Comparison of ENCODE assay signal across 26 cellular contexts in the genomic region with DNA sequence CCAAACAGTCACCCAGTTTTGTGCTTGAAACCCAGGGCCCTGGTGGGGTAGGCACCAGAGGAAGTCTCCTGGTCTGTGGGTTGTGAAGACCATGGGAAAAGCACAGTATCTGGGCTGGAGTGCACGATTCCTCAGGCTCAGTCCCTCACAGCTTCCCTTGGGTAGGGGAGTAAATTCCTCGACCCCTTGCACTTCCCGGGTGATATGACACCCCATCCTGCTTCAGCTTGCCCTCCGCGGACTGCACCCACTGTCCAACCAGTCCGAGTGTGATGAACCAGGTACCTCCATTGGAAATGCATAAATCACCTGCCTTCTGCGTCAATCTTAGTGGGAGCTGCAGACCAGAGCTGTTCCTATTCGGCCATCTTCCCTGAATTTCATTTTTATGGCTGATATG.
"Had no signal": no experiment of that assay in that cellular context is flagged by ENCODE, and none has a peak within 500 bp of the region (broad histone marks: within the 10 kb centered on the region; RNA-seq: fewer than 3 reads in every experiment).

No MANE protein-coding gene starts in this region.

- DNase-seq: naive thymus-derived CD8-positive, alpha-beta T cell; nucleus accumbens; pancreas; right lobe of liver; sigmoid colon; small intestine; stimulated activated CD4-positive, alpha-beta T cell treated with anti-CD3 and anti-CD28 coated beads, Interleukin-15, amount 100 ng/mL, for 24 hours; stimulated activated CD4-positive, alpha-beta T cell treated with anti-CD3 and anti-CD28 coated beads, Interleukin-2, amount 100 ng/mL, for 24 hours; stimulated activated CD4-positive, alpha-beta T cell treated with anti-CD3 and anti-CD28 coated beads, Interleukin-2, amount 100 ng/mL, for 48 hours; stimulated activated CD4-positive, alpha-beta T cell treated with anti-CD3 and anti-CD28 coated beads, Interleukin-4, amount 100 ng/mL, for 24 hours; stimulated activated naive B cell treated with anti-CD40 and anti-IgM and Interleukin-4, amounts not matched to agents 10 μg/mL and 1 μg/mL and 100 μg/mL, for 72 hours; stimulated activated naive CD4-positive, alpha-beta T cell treated with Interleukin-2 at 50 U/mL for 16 hours; stomach; thyroid gland; trophoblast cell had no signal

- H3K27ac ChIP-seq: neutrophil, pancreas, prostate gland, right lobe of liver, sigmoid colon, stomach, thoracic aorta, thyroid gland, tibial nerve, upper lobe of left lung, vagina had no signal

- H3K4me3 ChIP-seq: pancreas, prostate gland, right lobe of liver, sigmoid colon, stomach, thoracic aorta, thyroid gland, tibial nerve, upper lobe of left lung, vagina had no signal

- H3K27ac Mint-ChIP-seq: naive thymus-derived CD8-positive, alpha-beta T cell; natural killer cell treated with Interleukin-12 subunit alpha and Interleukin-12 subunit beta and Interleukin-15 and Interleukin-18, amount 100 ng/mL, for 72 hours; stimulated activated effector memory CD8-positive, alpha-beta T cell treated with anti-CD3 and anti-CD28 coated beads, Interleukin-12 subunit alpha, Interleukin-12 subunit beta, amount 100 ng/mL, for 72 hours; stimulated activated naive B cell treated with anti-CD40 and anti-IgM and Interleukin-4, amounts not matched to agents 10 μg/mL and 1 μg/mL and 100 μg/mL, for 72 hours; stimulated activated naive CD8-positive, alpha-beta T cell treated with anti-CD3 and anti-CD28 coated beads, Interleukin-15, Interleukin-2, amounts not matched to agents 100 ng/mL and 50 ng/mL, for 24 hours had no signal

- ATAC-seq: naive thymus-derived CD8-positive, alpha-beta T cell; natural killer cell treated with Interleukin-12 subunit alpha and Interleukin-12 subunit beta and Interleukin-15 and Interleukin-18, amount 100 ng/mL, for 72 hours; pancreas; right cardiac atrium; right lobe of liver; stimulated activated effector memory CD8-positive, alpha-beta T cell treated with anti-CD3 and anti-CD28 coated beads, Interleukin-12 subunit alpha, Interleukin-12 subunit beta, amount 100 ng/mL, for 72 hours; stimulated activated naive B cell treated with anti-CD40 and anti-IgM and Interleukin-4, amounts not matched to agents 10 μg/mL and 1 μg/mL and 100 μg/mL, for 72 hours had no signal

- H3K27me3 Mint-ChIP-seq: natural killer cell treated with Interleukin-12 subunit alpha and Interleukin-12 subunit beta and Interleukin-15 and Interleukin-18, amount 100 ng/mL, for 72 hours; stimulated activated naive B cell treated with anti-CD40 and anti-IgM and Interleukin-4, amounts not matched to agents 10 μg/mL and 1 μg/mL and 100 μg/mL, for 72 hours; stimulated activated naive CD8-positive, alpha-beta T cell treated with anti-CD3 and anti-CD28 coated beads, Interleukin-15, Interleukin-2, amounts not matched to agents 100 ng/mL and 50 ng/mL, for 24 hours had no signal

- H3K4me1 ChIP-seq: pancreas, prostate gland, right lobe of liver, sigmoid colon, stomach, thyroid gland, tibial nerve, upper lobe of left lung, vagina had no signal

- H3K36me3 ChIP-seq: neutrophil, pancreas, prostate gland, right lobe of liver, sigmoid colon, stomach, thoracic aorta, thyroid gland, tibial nerve, upper lobe of left lung, vagina had no signal

- H3K4me1 Mint-ChIP-seq: naive thymus-derived CD8-positive, alpha-beta T cell; stimulated activated effector memory CD8-positive, alpha-beta T cell treated with anti-CD3 and anti-CD28 coated beads, Interleukin-12 subunit alpha, Interleukin-12 subunit beta, amount 100 ng/mL, for 72 hours; stimulated activated naive B cell treated with anti-CD40 and anti-IgM and Interleukin-4, amounts not matched to agents 10 μg/mL and 1 μg/mL and 100 μg/mL, for 72 hours had no signal

- H3K36me3 Mint-ChIP-seq: naive thymus-derived CD8-positive, alpha-beta T cell; stimulated activated effector memory CD8-positive, alpha-beta T cell treated with anti-CD3 and anti-CD28 coated beads, Interleukin-12 subunit alpha, Interleukin-12 subunit beta, amount 100 ng/mL, for 72 hours; stimulated activated naive B cell treated with anti-CD40 and anti-IgM and Interleukin-4, amounts not matched to agents 10 μg/mL and 1 μg/mL and 100 μg/mL, for 72 hours had no signal

- H3K27me3 ChIP-seq: neutrophil, pancreas, right lobe of liver, sigmoid colon, stomach, thyroid gland, tibial nerve, upper lobe of left lung, vagina had no signal

- H3K4me3 Mint-ChIP-seq: naive thymus-derived CD8-positive, alpha-beta T cell; natural killer cell treated with Interleukin-12 subunit alpha and Interleukin-12 subunit beta and Interleukin-15 and Interleukin-18, amount 100 ng/mL, for 72 hours; stimulated activated effector memory CD8-positive, alpha-beta T cell treated with anti-CD3 and anti-CD28 coated beads, Interleukin-12 subunit alpha, Interleukin-12 subunit beta, amount 100 ng/mL, for 72 hours; stimulated activated naive B cell treated with anti-CD40 and anti-IgM and Interleukin-4, amounts not matched to agents 10 μg/mL and 1 μg/mL and 100 μg/mL, for 72 hours; stimulated activated naive CD8-positive, alpha-beta T cell treated with anti-CD3 and anti-CD28 coated beads, Interleukin-15, Interleukin-2, amounts not matched to agents 100 ng/mL and 50 ng/mL, for 24 hours had no signal

- FAIRE-seq: pancreas, urothelium cell line had no signal

- H3K9me3 ChIP-seq: neutrophil, pancreas, prostate gland, right lobe of liver, sigmoid colon, stomach, thoracic aorta, thyroid gland, upper lobe of left lung, vagina had no signal
